In the genomic region with DNA sequence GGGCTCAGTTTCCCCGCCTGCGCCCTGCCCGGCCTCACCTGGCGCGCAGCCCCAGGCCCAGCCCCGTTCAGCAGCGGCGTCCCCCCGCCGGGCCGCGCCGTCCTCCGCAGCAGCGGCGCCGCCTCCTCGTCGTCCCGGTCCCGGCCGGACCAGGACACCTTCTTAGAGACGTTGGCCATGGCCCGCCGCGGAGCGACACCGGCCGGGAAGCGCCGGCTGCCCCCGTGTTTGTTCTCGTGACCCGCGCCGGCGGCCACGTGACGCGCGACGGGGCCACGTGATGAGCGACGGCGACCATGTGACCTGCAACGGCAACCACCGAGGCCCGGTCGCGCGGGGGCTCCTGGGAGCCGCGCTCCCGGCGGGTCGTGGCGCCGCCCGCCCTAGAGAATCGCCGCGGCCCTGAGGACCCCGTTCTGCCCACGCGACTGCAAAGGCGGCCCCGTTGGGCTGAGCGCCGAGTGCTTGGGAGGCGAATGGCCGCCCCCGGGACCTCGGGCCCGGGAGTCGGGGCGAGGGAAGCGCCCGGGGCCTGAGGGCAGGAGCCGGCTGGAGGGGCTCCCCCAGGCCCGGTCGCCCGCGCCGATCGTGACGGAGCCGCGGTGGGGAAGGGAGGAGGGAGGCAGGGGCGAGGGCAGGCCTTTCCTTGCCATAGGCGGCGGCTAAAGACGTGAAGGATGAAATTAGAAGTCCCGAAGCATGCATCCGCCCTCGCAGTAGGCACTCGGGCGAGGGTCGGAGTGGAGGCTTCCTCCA, we compare ENCODE assay signal across 1 cellular context.
TF ChIP-seq lines count a peak whose summit lies in the region.

A gene with protein sequence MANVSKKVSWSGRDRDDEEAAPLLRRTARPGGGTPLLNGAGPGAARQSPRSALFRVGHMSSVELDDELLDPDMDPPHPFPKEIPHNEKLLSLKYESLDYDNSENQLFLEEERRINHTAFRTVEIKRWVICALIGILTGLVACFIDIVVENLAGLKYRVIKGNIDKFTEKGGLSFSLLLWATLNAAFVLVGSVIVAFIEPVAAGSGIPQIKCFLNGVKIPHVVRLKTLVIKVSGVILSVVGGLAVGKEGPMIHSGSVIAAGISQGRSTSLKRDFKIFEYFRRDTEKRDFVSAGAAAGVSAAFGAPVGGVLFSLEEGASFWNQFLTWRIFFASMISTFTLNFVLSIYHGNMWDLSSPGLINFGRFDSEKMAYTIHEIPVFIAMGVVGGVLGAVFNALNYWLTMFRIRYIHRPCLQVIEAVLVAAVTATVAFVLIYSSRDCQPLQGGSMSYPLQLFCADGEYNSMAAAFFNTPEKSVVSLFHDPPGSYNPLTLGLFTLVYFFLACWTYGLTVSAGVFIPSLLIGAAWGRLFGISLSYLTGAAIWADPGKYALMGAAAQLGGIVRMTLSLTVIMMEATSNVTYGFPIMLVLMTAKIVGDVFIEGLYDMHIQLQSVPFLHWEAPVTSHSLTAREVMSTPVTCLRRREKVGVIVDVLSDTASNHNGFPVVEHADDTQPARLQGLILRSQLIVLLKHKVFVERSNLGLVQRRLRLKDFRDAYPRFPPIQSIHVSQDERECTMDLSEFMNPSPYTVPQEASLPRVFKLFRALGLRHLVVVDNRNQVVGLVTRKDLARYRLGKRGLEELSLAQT (minus strand): TSS at position 233 of the 756 bp plus-strand sequence. CDS start 54 bp downstream, at position 179.

TF ChIP-seq in HEK293, 187 proteins besides CTCF, POLR2A, EP300 and RAD21 (continued from another document):
- peak; percentile 63; the same call in 1 of the 2 replicates for TF ChIP-seq EGR2 (tag by site-specific recombination; IDR thresholded peaks at IDR 0.05; ENCODE audit: low read depth)
- TF ChIP-seq ZNF121 (tag by site-specific recombination; IDR thresholded peaks at IDR 0.05), result no peak
- no peak for TF ChIP-seq ZNF169 (tag by site-specific recombination; IDR thresholded peaks at IDR 0.05)
- TF ChIP-seq SP7 (tag by site-specific recombination; IDR thresholded peaks at IDR 0.05), result peak; percentile 28; the same call in 1 of the 2 replicates
- peak; percentile 26; the same call in 1 of the 2 replicates for TF ChIP-seq ZNF629 (tag by site-specific recombination; IDR thresholded peaks at IDR 0.05)
- peak; percentile 61; the same call in 1 of the 2 replicates for TF ChIP-seq YY1 (tag by site-specific recombination; IDR thresholded peaks at IDR 0.05)
- peak; percentile 62; the same call in 1 of the 2 replicates for TF ChIP-seq ZNF580 (tag by site-specific recombination; IDR thresholded peaks at IDR 0.05)
- peak; percentile 71 for TF ChIP-seq ZXDB (tag by site-specific recombination; IDR thresholded peaks at IDR 0.05)
- peak; percentile 67; the same call in 1 of the 2 replicates for TF ChIP-seq ZNF24 (tag by site-specific recombination; IDR thresholded peaks at IDR 0.05)
- TF ChIP-seq ZFHX2 (tag by site-specific recombination; conservative IDR thresholded peaks at IDR 0.05), result peak; percentile 75
- TF ChIP-seq, protein P1, sequence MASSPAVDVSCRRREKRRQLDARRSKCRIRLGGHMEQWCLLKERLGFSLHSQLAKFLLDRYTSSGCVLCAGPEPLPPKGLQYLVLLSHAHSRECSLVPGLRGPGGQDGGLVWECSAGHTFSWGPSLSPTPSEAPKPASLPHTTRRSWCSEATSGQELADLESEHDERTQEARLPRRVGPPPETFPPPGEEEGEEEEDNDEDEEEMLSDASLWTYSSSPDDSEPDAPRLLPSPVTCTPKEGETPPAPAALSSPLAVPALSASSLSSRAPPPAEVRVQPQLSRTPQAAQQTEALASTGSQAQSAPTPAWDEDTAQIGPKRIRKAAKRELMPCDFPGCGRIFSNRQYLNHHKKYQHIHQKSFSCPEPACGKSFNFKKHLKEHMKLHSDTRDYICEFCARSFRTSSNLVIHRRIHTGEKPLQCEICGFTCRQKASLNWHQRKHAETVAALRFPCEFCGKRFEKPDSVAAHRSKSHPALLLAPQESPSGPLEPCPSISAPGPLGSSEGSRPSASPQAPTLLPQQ (tag by site-specific recombination; IDR thresholded peaks at IDR 0.05), result peak; percentile 79
- peak; percentile 74 for TF ChIP-seq ZNF660 (tag by site-specific recombination; IDR thresholded peaks at IDR 0.05)
- TF ChIP-seq, protein P2, sequence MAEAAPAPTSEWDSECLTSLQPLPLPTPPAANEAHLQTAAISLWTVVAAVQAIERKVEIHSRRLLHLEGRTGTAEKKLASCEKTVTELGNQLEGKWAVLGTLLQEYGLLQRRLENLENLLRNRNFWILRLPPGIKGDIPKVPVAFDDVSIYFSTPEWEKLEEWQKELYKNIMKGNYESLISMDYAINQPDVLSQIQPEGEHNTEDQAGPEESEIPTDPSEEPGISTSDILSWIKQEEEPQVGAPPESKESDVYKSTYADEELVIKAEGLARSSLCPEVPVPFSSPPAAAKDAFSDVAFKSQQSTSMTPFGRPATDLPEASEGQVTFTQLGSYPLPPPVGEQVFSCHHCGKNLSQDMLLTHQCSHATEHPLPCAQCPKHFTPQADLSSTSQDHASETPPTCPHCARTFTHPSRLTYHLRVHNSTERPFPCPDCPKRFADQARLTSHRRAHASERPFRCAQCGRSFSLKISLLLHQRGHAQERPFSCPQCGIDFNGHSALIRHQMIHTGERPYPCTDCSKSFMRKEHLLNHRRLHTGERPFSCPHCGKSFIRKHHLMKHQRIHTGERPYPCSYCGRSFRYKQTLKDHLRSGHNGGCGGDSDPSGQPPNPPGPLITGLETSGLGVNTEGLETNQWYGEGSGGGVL (tag by site-specific recombination; IDR thresholded peaks at IDR 0.05), result 0 out of 2 replicates have a peak, but pooled peaks have one; percentile 14
- TF ChIP-seq ZBTB8A (tag by site-specific recombination; IDR thresholded peaks at IDR 0.05), result peak; percentile 56
- TF ChIP-seq ZNF10 (tag by site-specific recombination; IDR thresholded peaks at IDR 0.05), result 0 out of 2 replicates have a peak, but pooled peaks have one; percentile 15
- TF ChIP-seq BCL6B (tag by site-specific recombination; IDR thresholded peaks at IDR 0.05), result no peak
- TF ChIP-seq YY2 (tag by site-specific recombination; IDR thresholded peaks at IDR 0.05), result peak; percentile 78
